Comparison of ENCODE assay signal across 8 cellular contexts in genomic region chr17:34892864-34893263, GRCh38.
A peak's percentile ranks its signal among the peaks of the same experiment; 100 is the strongest.
DNase-seq lines count a peak whose midpoint lies in the region; ATAC-seq and TF ChIP-seq lines count a peak whose summit lies in the region.

No MANE protein-coding gene starts in this region.

- H3K9me2 ChIP-seq in PC-9 (ENCODE audit: insufficient read depth) = no peaks in the 10 kb centered on the region

- H3K9me3 ChIP-seq in PC-9 (ENCODE audit: insufficient read depth, low read depth) = no peaks in the 10 kb centered on the region

- no peaks in the 10 kb centered on the region for H3K4me1 ChIP-seq in PC-9 (replicated peaks; ENCODE audit: insufficient read depth)

- DNase-seq in COLO829 (ENCODE audit: low spot score) = peak; percentile 53
- no peak for DNase-seq in GM20000 (ENCODE audit: low spot score)
- DNase-seq in PC-9 = peak in 1 of 2 experiments; percentile 6
- no peak for DNase-seq in fibroblast of pulmonary artery (ENCODE audit: low read depth)
- DNase-seq in LoVo (ENCODE audit: low spot score) = no peak
- DNase-seq in NCI-H524 treated with DMSO at 0.1 percent for 48 hours (lab: John Stamatoyannopoulos, UW) = no peak
- DNase-seq in ureter (ENCODE audit: low spot score) = no peak

- POLR2A ChIA-PET in PC-9 (lab: Charles Lee; ENCODE audit: unreplicated experiment) = no interaction called here

- CTCF ChIA-PET in PC-9 (lab: Charles Lee) = interaction anchor here (0.6 kb wide), 1 partner anchor 1113 kb away, joined by 3 read pairs; no protein-coding TSS in a partner anchor

- ATAC-seq in HG02610 (IDR thresholded peaks at IDR 0.05; ENCODE audit: unreplicated experiment) = no peak

- no TSS peak for BruUV-seq in PC-9 (replicated peaks; lab: Mats Ljungman, UMichigan)

- no peaks in the 10 kb centered on the region for H3K79me2 ChIP-seq in PC-9 (ENCODE audit: low read depth)

- H3K4me3 ChIP-seq in PC-9 (no peak overlapping the region), fibroblast of pulmonary artery (replicated peaks; ENCODE audit: low read depth, low read length) (no peak overlapping the region)

- H3K36me3 ChIP-seq in PC-9 (ENCODE audit: low read depth) = no peaks in the 10 kb centered on the region

- H2AFZ ChIP-seq in PC-9 = no peak overlapping the region

- peaks cover 71% of the 10 kb centered on the region for H3K27me3 ChIP-seq in PC-9 (ENCODE audit: insufficient read depth, low read depth)

- no peak overlapping the region for H3K27ac ChIP-seq in PC-9

- H3K4me2 ChIP-seq in PC-9 = no peak overlapping the region

- TF ChIP-seq CTCF in GM20000 (IDR thresholded peaks at IDR 0.05; ENCODE audit: extremely low read depth, missing control alignments) (peak; percentile 29), PC-9 (conservative IDR thresholded peaks at IDR 0.05) (peak; percentile 62), fibroblast of pulmonary artery (IDR thresholded peaks at IDR 0.05; ENCODE audit: low read length, missing control alignments) (peak; percentile 29)

- no peaks in the 10 kb centered on the region for H4K20me1 ChIP-seq in PC-9 (ENCODE audit: insufficient read depth)

- intact Hi-C loops in PC-9 (cut with micrococcal nuclease; ENCODE audit: unreplicated experiment) = no loop called here

- no peaks in the 10 kb centered on the region for H3F3A ChIP-seq in PC-9 (ENCODE audit: insufficient read depth, low read depth)
